Comparison of ENCODE assay signal across 17 cellular contexts in the genomic region with DNA sequence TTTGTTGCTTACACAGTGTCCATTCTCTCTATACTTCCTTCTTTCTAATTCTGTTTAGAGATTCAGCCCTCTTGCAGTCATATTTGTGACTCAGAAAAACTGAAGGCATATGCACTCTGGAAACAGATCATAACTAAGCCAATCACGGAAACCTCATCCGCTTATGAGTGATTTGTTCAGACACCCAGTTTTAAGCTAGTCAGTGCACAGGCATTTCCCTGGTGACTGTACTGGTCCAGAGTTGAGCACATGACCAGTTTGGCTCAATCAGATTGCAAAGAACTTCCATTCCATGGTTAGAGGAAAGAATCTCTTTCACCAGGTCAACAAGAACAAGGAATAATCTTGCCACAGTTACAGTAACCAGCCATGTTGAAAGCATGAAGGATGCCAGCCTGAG.
DNase-seq lines count a peak whose midpoint lies in the region; ATAC-seq and TF ChIP-seq lines count a peak whose summit lies in the region.
"Had no signal": no experiment of that assay in that cellular context is flagged by ENCODE, and none has a peak within 500 bp of the region (broad histone marks: within the 10 kb centered on the region; RNA-seq: fewer than 3 reads in every experiment).

No MANE protein-coding gene starts in this region.

- no peaks in the 10 kb centered on the region for H3K27me3 Mint-ChIP-seq in osteocyte (ENCODE audit: unreplicated experiment)

- in situ Hi-C loops in GM13976 (cut with MboI; ENCODE audit: low sequenced_read_pairs, unreplicated experiment), result no loop called here

- H3K36me3 Mint-ChIP-seq in osteocyte (ENCODE audit: unreplicated experiment), result peaks cover 8% of the 10 kb centered on the region

- no peak overlapping the region for H3K4me3 Mint-ChIP-seq in osteocyte (ENCODE audit: unreplicated experiment)
- H3K4me3 Mint-ChIP-seq: activated CD8-positive, alpha-beta T cell treated with anti-CD3 and anti-CD28 coated beads, Interleukin-2, amount 10 ng/mL, durations not matched to agents 7 days and 5 days; T-helper 17 cell had no signal

- H3K4me1 Mint-ChIP-seq in osteocyte (ENCODE audit: unreplicated experiment), result peaks cover 33% of the 10 kb centered on the region

- no peak overlapping the region for H3K4me3 ChIP-seq in epithelial cell of esophagus (ENCODE audit: low read length)
- H3K4me3 ChIP-seq: suprapubic skin had no signal

- H3K9me3 Mint-ChIP-seq in osteocyte (ENCODE audit: unreplicated experiment), result peaks cover 25% of the 10 kb centered on the region

- DNase-seq in GM03348 (ENCODE audit: low spot score), result peak; percentile 85
- DNase-seq in RKO (ENCODE audit: low spot score), result peak; percentile 96
- DNase-seq in epithelial cell of esophagus (ENCODE audit: low read depth), result peak; percentile 98
- DNase-seq in osteocyte (ENCODE audit: extremely low spot score, unreplicated experiment), result no peak
- DNase-seq in DMS53 (lab: John Stamatoyannopoulos, UW), result no peak
- DNase-seq in activated naive CD4-positive, alpha-beta T cell (lab: John Stamatoyannopoulos, UW), result no peak
- DNase-seq in GM13976 (ENCODE audit: low spot score), result no peak
- DNase-seq: activated CD8-positive, alpha-beta T cell treated with anti-CD3 and anti-CD28 coated beads, Interleukin-2, amount 10 ng/mL, durations not matched to agents 7 days and 5 days; activated naive CD4-positive, alpha-beta T cell treated with anti-CD3 and anti-CD28 coated beads, Interleukin-2, amount 50 U/mL, for 16 hours; COR-L47; hippocampal formation; mesendoderm; NCI-H2081 treated with DMSO at 0.1 percent for 48 hours; posterior cingulate gyrus; T-helper 17 cell had no signal

- ATAC-seq in HG02623 (IDR thresholded peaks at IDR 0.05; ENCODE audit: unreplicated experiment), result no peak
- ATAC-seq: activated CD8-positive, alpha-beta T cell treated with anti-CD3 and anti-CD28 coated beads, Interleukin-2, amount 10 ng/mL, durations not matched to agents 7 days and 5 days; T-helper 17 cell had no signal

- TF ChIP-seq CTCF in epithelial cell of esophagus (IDR thresholded peaks at IDR 0.05; ENCODE audit: insufficient read depth, low read depth, low read length, missing control alignments), result no peak
- TF ChIP-seq CTCF in osteocyte (IDR thresholded peaks at IDR 0.05), result no peak
- TF ChIP-seq CTCF in GM13976 (IDR thresholded peaks at IDR 0.05; ENCODE audit: borderline replicate concordance, control extremely low read depth, extremely low read depth, insufficient read depth, missing control alignments), result no peak

- H3K27ac Mint-ChIP-seq in osteocyte (ENCODE audit: unreplicated experiment), result peak overlapping the region; percentile 75
- H3K27ac Mint-ChIP-seq: activated CD8-positive, alpha-beta T cell treated with anti-CD3 and anti-CD28 coated beads, Interleukin-2, amount 10 ng/mL, durations not matched to agents 7 days and 5 days; T-helper 17 cell had no signal

Comparison
In these comparisons a context has a peak if more than half of its experiments do, and no peak if none do; other contexts are left out.
1. DNase-seq: peak in GM03348 (single experiment), RKO (single experiment) and epithelial cell of esophagus (single experiment); none in osteocyte (single experiment), DMS53 (single experiment), activated naive CD4-positive, alpha-beta T cell (0 of 4) and GM13976 (single experiment).